ENCODE assay signal across 9 cellular contexts in the genomic region with DNA sequence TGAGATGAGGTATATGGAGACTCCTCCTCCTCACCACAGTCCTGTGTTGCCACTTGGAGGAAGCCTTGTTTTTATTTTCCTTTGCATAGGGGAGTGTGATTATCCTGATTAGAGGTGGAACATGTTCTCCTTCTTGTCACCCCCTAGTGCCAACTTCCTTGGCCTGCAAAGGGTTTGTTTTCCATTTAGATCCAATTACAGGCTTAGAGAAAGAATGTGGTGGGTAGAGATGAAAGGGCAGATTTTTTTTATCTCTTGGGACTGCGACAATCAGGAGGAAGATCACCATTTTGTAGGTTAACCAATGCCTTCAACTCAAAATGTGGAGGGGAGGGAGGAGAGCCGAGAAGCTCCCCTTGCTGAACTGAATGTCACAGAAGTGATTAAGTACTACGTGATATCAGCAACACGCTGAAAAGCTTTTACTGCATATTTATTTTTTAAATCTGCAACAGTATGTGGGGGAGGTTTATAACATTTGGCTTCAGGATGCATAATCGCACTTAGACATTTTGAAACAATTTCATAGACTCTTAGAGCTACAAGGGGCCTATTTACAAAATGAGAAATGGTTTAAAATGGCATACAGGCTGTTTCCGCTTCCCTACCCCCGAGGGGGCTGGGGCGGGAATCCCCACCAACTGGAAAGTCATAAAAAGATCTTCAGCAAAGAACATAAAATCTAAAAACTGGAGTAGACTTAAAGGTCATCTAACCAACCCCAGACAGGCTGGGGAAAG. TPM values are rescaled to one million over a fixed set of nuclear protein-coding genes. Genes with fewer than 3 reads are reported as not detected.
DNase-seq lines count a peak whose midpoint lies in the region; ATAC-seq and TF ChIP-seq lines count a peak whose summit lies in the region.
"Had no signal": no experiment of that assay in that cellular context is flagged by ENCODE, and none has a peak within 500 bp of the region (broad histone marks: within the 10 kb centered on the region; RNA-seq: fewer than 3 reads in every experiment).

No MANE protein-coding gene starts in this region.

- no peaks in the 10 kb centered on the region for H3K9me3 ChIP-seq in gastrocnemius medialis

- H3K27ac ChIP-seq in gastrocnemius medialis, result peak overlapping the region; percentile 89 to 97 (median 94)

- ATAC-seq in HG03060 (IDR thresholded peaks at IDR 0.05; ENCODE audit: low read depth, unreplicated experiment) (peak; percentile 10), gastrocnemius medialis (peak in 1 of 2 donors; percentile 21), GM19397 (IDR thresholded peaks at IDR 0.05; ENCODE audit: unreplicated experiment) (no peak), GM19328 (IDR thresholded peaks at IDR 0.05; ENCODE audit: unreplicated experiment) (no peak)

- H3K4me3 ChIP-seq in GM12875 (ENCODE audit: low read depth, low read length) (peak overlapping the region; percentile 12), gastrocnemius medialis (peak overlapping the region; percentile 46 to 66 (median 59))

- H3K36me3 ChIP-seq in gastrocnemius medialis, result no peaks in the 10 kb centered on the region

- H3K4me1 Mint-ChIP-seq in dendritic cell treated with granulocyte-macrophage colony-stimulating factor and Interleukin-4, amounts not matched to agents 40 ng/mL and 50 ng/mL, for 4 days (ENCODE audit: low read depth), result peaks cover 13% of the 10 kb centered on the region
- peaks cover 7% of the 10 kb centered on the region for H3K4me1 Mint-ChIP-seq in glutamatergic neuron (ENCODE audit: low read depth, unreplicated experiment)

- no peak overlapping the region for H3K4me3 Mint-ChIP-seq in dendritic cell treated with granulocyte-macrophage colony-stimulating factor and Interleukin-4, amounts not matched to agents 40 ng/mL and 50 ng/mL, for 4 days
- H3K4me3 Mint-ChIP-seq in glutamatergic neuron (ENCODE audit: unreplicated experiment), result no peak overlapping the region

- DNase-seq in gastrocnemius medialis (no peak), glutamatergic neuron (no peak), NCI-H2081 treated with DMSO at 0.1 percent for 48 hours (lab: John Stamatoyannopoulos, UW) (no peak)
- DNase-seq: NCI-H526 treated with DMSO at 0.1 percent for 48 hours had no signal

- H3K9me3 Mint-ChIP-seq in dendritic cell treated with granulocyte-macrophage colony-stimulating factor and Interleukin-4, amounts not matched to agents 40 ng/mL and 50 ng/mL, for 4 days, result no peaks in the 10 kb centered on the region
- no peaks in the 10 kb centered on the region for H3K9me3 Mint-ChIP-seq in glutamatergic neuron (ENCODE audit: unreplicated experiment)

- intact Hi-C loops in dendritic cell treated with granulocyte-macrophage colony-stimulating factor and Interleukin-4, amounts not matched to agents 40 ng/mL and 50 ng/mL, for 4 days (cut with micrococcal nuclease), result no loop called here
- intact Hi-C loops in gastrocnemius medialis (cut with DNase I; ENCODE audit: low total_unique reads), result loop anchor here (2.0 to 5.0 kb wide), 2 partner anchors 15 to 648 kb away; no protein-coding TSS in a partner anchor

- no peak for TF ChIP-seq POLR2A in gastrocnemius medialis (IDR thresholded peaks at IDR 0.05)

- H3K27me3 ChIP-seq in gastrocnemius medialis, result no peaks in the 10 kb centered on the region

- in situ Hi-C loops in gastrocnemius medialis (cut with MboI; ENCODE audit: low sequenced_read_pairs in 4 of 4), result loop anchor here in 2 of 4 donors (10.0 kb wide), 1 partner anchor 91 kb away; no protein-coding TSS in a partner anchor

- H3K36me3 Mint-ChIP-seq in dendritic cell treated with granulocyte-macrophage colony-stimulating factor and Interleukin-4, amounts not matched to agents 40 ng/mL and 50 ng/mL, for 4 days (ENCODE audit: low read depth), result no peaks in the 10 kb centered on the region
- no peaks in the 10 kb centered on the region for H3K36me3 Mint-ChIP-seq in glutamatergic neuron (ENCODE audit: unreplicated experiment)

- H3K4me1 ChIP-seq in gastrocnemius medialis, result peaks cover 70 to 73% of the 10 kb centered on the region in 2 donors

- H3K27me3 Mint-ChIP-seq in dendritic cell treated with granulocyte-macrophage colony-stimulating factor and Interleukin-4, amounts not matched to agents 40 ng/mL and 50 ng/mL, for 4 days, result peaks cover 13% of the 10 kb centered on the region
- H3K27me3 Mint-ChIP-seq in glutamatergic neuron (ENCODE audit: unreplicated experiment), result peaks cover 3% of the 10 kb centered on the region

- TF ChIP-seq CTCF in GM12875 (IDR thresholded peaks at IDR 0.05; ENCODE audit: borderline replicate concordance, insufficient read depth, low read depth, low read length), result no peak
- no peak for TF ChIP-seq CTCF in gastrocnemius medialis (IDR thresholded peaks at IDR 0.05 in 4 of 5, conservative IDR thresholded peaks at IDR 0.05 in 1 of 5)
- no peak for TF ChIP-seq CTCF in glutamatergic neuron (IDR thresholded peaks at IDR 0.05; ENCODE audit: partially characterized antibody, unreplicated experiment)

- peak overlapping the region; percentile 22 for H3K27ac Mint-ChIP-seq in dendritic cell treated with granulocyte-macrophage colony-stimulating factor and Interleukin-4, amounts not matched to agents 40 ng/mL and 50 ng/mL, for 4 days
- no peak overlapping the region for H3K27ac Mint-ChIP-seq in glutamatergic neuron (ENCODE audit: unreplicated experiment)

RNA-seq across cellular contexts. Expression of gene LMCD1, which starts 2.4 kb away (rescaled TPM):
- total RNA-seq in gastrocnemius medialis (100 to 1,000 TPM in 3 of 4 donors, 10 to 100 TPM in 1; 96.0 to 581 (median 167) TPM), glutamatergic neuron (ENCODE audit: unreplicated experiment) (1.3 TPM)

Comparison
In these comparisons a context has a peak if more than half of its experiments do, and no peak if none do; other contexts are left out.
1. RNA of gene LMCD1, which starts 2.4 kb away (total RNA-seq): 96.0 to 581 TPM in gastrocnemius medialis; 1.3 TPM in glutamatergic neuron (single experiment); every median in the first group is over 10 times any median in the second.